8 cellular contexts compared by ENCODE assay signal in the genomic region with DNA sequence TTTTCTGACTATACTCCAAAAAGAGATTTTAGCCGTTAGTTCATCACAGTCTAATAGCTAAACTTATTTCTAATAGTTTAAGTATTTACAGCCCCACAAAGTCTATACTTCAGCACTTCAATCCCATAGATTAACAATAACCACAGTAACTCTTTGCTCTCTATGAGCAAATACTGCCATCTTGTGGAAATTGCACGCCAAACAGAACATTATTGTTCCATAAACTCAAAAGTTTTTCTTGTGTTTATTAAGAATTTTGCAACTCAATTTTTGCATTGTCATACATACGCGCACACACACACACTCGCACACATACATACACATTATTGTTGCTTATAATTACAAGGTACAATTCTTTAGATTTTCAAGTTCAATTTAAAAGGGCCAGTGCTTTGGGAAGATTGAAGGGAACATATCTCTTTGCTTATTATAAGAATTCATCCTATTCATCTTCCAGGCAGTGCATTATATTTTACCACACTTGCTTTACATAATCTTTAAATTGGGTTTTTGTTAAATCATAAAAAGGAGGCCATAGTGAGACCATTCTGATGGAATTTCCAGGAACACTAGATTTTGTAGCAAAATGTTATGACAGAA.
DNase-seq lines count a peak whose midpoint lies in the region; ATAC-seq, FAIRE-seq and TF ChIP-seq lines count a peak whose summit lies in the region.

No MANE protein-coding gene starts in this region.

- TF ChIP-seq CTCF in 22Rv1 (IDR thresholded peaks at IDR 0.05) (peak; percentile 89), GM10266 (IDR thresholded peaks at IDR 0.05; ENCODE audit: control insufficient read depth, insufficient read depth, low read depth, missing control alignments) (peak; percentile 78), type B pancreatic cell (conservative IDR thresholded peaks at IDR 0.05) (peak; percentile 91)

- no peak overlapping the region for H3K27ac Mint-ChIP-seq in type B pancreatic cell

- H3K36me3 ChIP-seq in adipocyte (ENCODE audit: control insufficient read depth, insufficient read depth, low read length, severe bottlenecking) = no peaks in the 10 kb centered on the region

- peaks cover 6% of the 10 kb centered on the region for H3K27me3 ChIP-seq in adipocyte (replicated peaks; ENCODE audit: control insufficient read depth, insufficient read depth, low read length)

- peak; percentile 57 for ATAC-seq in HG02623 (IDR thresholded peaks at IDR 0.05; ENCODE audit: unreplicated experiment)

- no peak overlapping the region for H3K9ac ChIP-seq in adipocyte (ENCODE audit: low read length)

- no peaks in the 10 kb centered on the region for H3K36me3 Mint-ChIP-seq in type B pancreatic cell

- H3K4me1 Mint-ChIP-seq in type B pancreatic cell (ENCODE audit: unreplicated experiment) = peaks cover 18% of the 10 kb centered on the region

- no peak overlapping the region for H3K4me3 Mint-ChIP-seq in type B pancreatic cell

- DNase-seq in GM10266 (ENCODE audit: extremely low spot score) = peak; percentile 47
- DNase-seq in NCI-H1694 (lab: John Stamatoyannopoulos, UW) = peak; percentile 59
- peak; percentile 83 for DNase-seq in adipocyte (ENCODE audit: low read depth)
- no peak for DNase-seq in type B pancreatic cell (ENCODE audit: extremely low spot score, unreplicated experiment)
- no peak for DNase-seq in stimulated activated CD4-positive, alpha-beta T cell treated with anti-CD3 and anti-CD28 coated beads, Interleukin-2, amount 100 ng/mL, for 48 hours

- peak; percentile 98 for FAIRE-seq in islet of Langerhans (lab: Jason Lieb, UNC)

- H3K4me1 ChIP-seq in adipocyte (ENCODE audit: control insufficient read depth, insufficient read depth, low read length) = peaks cover 10% of the 10 kb centered on the region

- peaks cover 15% of the 10 kb centered on the region for H3K27me3 Mint-ChIP-seq in type B pancreatic cell

- H3K9me3 ChIP-seq in adipocyte (ENCODE audit: control insufficient read depth, low read length) = no peaks in the 10 kb centered on the region

- no peaks in the 10 kb centered on the region for H3K9me3 Mint-ChIP-seq in type B pancreatic cell

- H3K27ac ChIP-seq in 22Rv1 = no peak overlapping the region

- H3K4me3 ChIP-seq in adipocyte (ENCODE audit: low read length) = no peak overlapping the region

Comparison
In these comparisons a context has a peak if more than half of its experiments do, and no peak if none do; other contexts are left out.
1. DNase-seq: peak in GM10266 (single experiment), NCI-H1694 (single experiment) and adipocyte (single experiment); none in type B pancreatic cell (single experiment) and stimulated activated CD4-positive, alpha-beta T cell treated with anti-CD3 and anti-CD28 coated beads, Interleukin-2, amount 100 ng/mL, for 48 hours (0 of 2).
2. Peak in every context shown above with its lines, with median percentiles within 50 percentile points of each other: CTCF ChIP-seq.